Comparison of ENCODE assay signal across 8 cellular contexts in genomic region chr17:13002761-13003453, GRCh38. TPM values are rescaled to one million over a fixed set of nuclear protein-coding genes. Genes with fewer than 3 reads are reported as not detected.
A peak's percentile ranks its signal among the peaks of the same experiment; 100 is the strongest.
DNase-seq lines count a peak whose midpoint lies in the region; ATAC-seq and TF ChIP-seq lines count a peak whose summit lies in the region.

No MANE protein-coding gene starts in this region.

- no peaks in the 10 kb centered on the region for H3K9me3 ChIP-seq in upper lobe of left lung

- no peak overlapping the region; the same call in 1 of the 2 replicates for H3K27ac ChIP-seq in C4-2B
- H3K27ac ChIP-seq in upper lobe of left lung, result no peak overlapping the region

- no peak overlapping the region for H3K27ac Mint-ChIP-seq in nephron progenitor cell

- no peaks in the 10 kb centered on the region for H3K9me3 Mint-ChIP-seq in activated T-cell treated with anti-CD3 and anti-CD28 coated beads, Interleukin-2, amount 50 U/mL, for 4 hours
- H3K9me3 Mint-ChIP-seq in nephron progenitor cell, result no peaks in the 10 kb centered on the region

- ATAC-seq in activated T-cell treated with anti-CD3 and anti-CD28 coated beads, Interleukin-2, amount 50 U/mL, for 4 hours, result peak; percentile 62 to 64
- ATAC-seq in upper lobe of left lung (ENCODE audit: low FRiP score in 2 of 2) (peak; percentile 69 to 85), HG02840 (IDR thresholded peaks at IDR 0.05; ENCODE audit: low FRiP score, unreplicated experiment) (no peak)

- H3K4me3 ChIP-seq in fibroblast of pulmonary artery (replicated peaks; ENCODE audit: low read depth, low read length), result no peak overlapping the region
- H3K4me3 ChIP-seq in upper lobe of left lung, result no peak overlapping the region

- H3K4me1 Mint-ChIP-seq in activated T-cell treated with anti-CD3 and anti-CD28 coated beads, Interleukin-2, amount 50 U/mL, for 4 hours (ENCODE audit: low read depth), result peaks cover 4% of the 10 kb centered on the region
- H3K4me1 Mint-ChIP-seq in nephron progenitor cell, result no peaks in the 10 kb centered on the region

- TF ChIP-seq POLR2A in upper lobe of left lung (IDR thresholded peaks at IDR 0.05), result no peak

- H3K27me3 ChIP-seq in upper lobe of left lung, result no peaks in the 10 kb centered on the region

- TF ChIP-seq CTCF in C4-2B (conservative IDR thresholded peaks at IDR 0.05), result peak; percentile 89
- peak; percentile 72 for TF ChIP-seq CTCF in GM20000 (IDR thresholded peaks at IDR 0.05; ENCODE audit: extremely low read depth, missing control alignments)
- peak; percentile 79 for TF ChIP-seq CTCF in fibroblast of pulmonary artery (IDR thresholded peaks at IDR 0.05; ENCODE audit: low read length, missing control alignments)
- peak; percentile 83 for TF ChIP-seq CTCF in nephron progenitor cell (IDR thresholded peaks at IDR 0.05)
- TF ChIP-seq CTCF in upper lobe of left lung (IDR thresholded peaks at IDR 0.05), result peak; percentile 61 to 78 (median 73)

- WGBS in upper lobe of left lung, 2 donors, result 54 to 55% methylated on average over 15 of the region's 15 CpGs

- H3K4me3 Mint-ChIP-seq in activated T-cell treated with anti-CD3 and anti-CD28 coated beads, Interleukin-2, amount 50 U/mL, for 4 hours, result no peak overlapping the region
- no peak overlapping the region for H3K4me3 Mint-ChIP-seq in nephron progenitor cell

- H3K4me1 ChIP-seq in upper lobe of left lung, result peaks cover 0 to 15% (median 2%) of the 10 kb centered on the region in 4 donors

- H3K36me3 Mint-ChIP-seq in activated T-cell treated with anti-CD3 and anti-CD28 coated beads, Interleukin-2, amount 50 U/mL, for 4 hours (ENCODE audit: insufficient read depth), result peaks cover 26% of the 10 kb centered on the region
- peaks cover 50% of the 10 kb centered on the region for H3K36me3 Mint-ChIP-seq in nephron progenitor cell (ENCODE audit: low read depth)

- DNase-seq in GM20000 (ENCODE audit: low spot score) (peak; percentile 59), NCI-H526 treated with DMSO at 0.1 percent for 48 hours (lab: John Stamatoyannopoulos, UW) (peak; percentile 10), fibroblast of pulmonary artery (ENCODE audit: low read depth) (peak; percentile 86), nephron progenitor cell (peak; percentile 86), upper lobe of left lung (peak in 1 of 2 donors; percentile 66)
- peak; percentile 42 for DNase-seq in activated T-cell treated with anti-CD3 and anti-CD28 coated beads, Interleukin-2, amount 50 U/mL, for 4 hours

- no peak for TF ChIP-seq EP300 in upper lobe of left lung (IDR thresholded peaks at IDR 0.05)

- peaks cover 20 to 96% (median 89%) of the 10 kb centered on the region in 4 donors for H3K36me3 ChIP-seq in upper lobe of left lung

- H3K27me3 Mint-ChIP-seq in activated T-cell treated with anti-CD3 and anti-CD28 coated beads, Interleukin-2, amount 50 U/mL, for 4 hours (ENCODE audit: low read depth), result no peaks in the 10 kb centered on the region
- no peaks in the 10 kb centered on the region for H3K27me3 Mint-ChIP-seq in nephron progenitor cell (ENCODE audit: low read depth, poor library complexity)

RNA-seq across cellular contexts. Expression of gene ELAC2, which starts 14.9 kb away (rescaled TPM):
- total RNA-seq in activated T-cell treated with anti-CD3 and anti-CD28 coated beads, Interleukin-2, amount 50 U/mL, for 4 hours, result 100 to 1,000 TPM; 116 to 125 (median 118) TPM
- 10 to 100 TPM; 40.5 to 67.1 (median 46.4) TPM for total RNA-seq in upper lobe of left lung
